In the genomic region with DNA sequence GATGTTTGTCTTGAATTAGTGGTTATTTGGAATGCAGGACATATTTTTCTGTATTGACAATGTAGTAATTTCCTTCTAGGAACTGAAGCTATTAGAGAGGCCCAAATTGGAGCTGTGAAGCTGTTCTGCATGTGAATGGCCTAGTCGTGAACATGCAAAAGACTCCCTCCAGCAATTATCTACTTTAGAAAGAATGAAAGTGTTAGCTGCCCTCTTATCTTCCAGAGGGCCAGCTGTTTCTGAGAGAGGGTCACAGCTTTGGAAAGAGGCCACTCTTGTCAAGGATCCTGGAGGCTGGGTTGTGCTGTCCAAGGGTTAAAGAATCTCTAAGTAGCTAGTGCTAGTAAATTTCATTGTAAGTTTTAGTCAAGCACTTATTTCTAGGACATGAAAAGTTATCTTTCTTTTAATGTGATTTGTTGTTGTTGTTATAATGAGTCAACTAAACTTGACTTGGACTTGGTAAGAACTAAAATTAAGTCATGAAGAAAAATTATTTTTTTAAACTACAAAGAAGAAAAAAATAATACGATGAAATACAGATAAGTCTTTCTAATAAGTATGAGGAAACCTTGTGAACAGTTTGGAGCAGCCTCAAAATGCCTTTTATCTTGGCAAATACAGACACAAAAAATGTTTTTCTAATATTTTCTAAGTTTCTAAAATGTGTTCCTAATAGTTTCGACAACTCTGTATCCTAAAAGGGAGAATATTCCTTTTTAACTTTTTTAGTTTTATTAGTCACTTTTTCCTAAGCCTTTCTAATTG, we compare ENCODE assay signal across 18 cellular contexts. TPM values are rescaled to one million over a fixed set of nuclear protein-coding genes. Genes with fewer than 3 reads are reported as not detected.
DNase-seq lines count a peak whose midpoint lies in the region; ATAC-seq and TF ChIP-seq lines count a peak whose summit lies in the region.
"Had no signal": no experiment of that assay in that cellular context is flagged by ENCODE, and none has a peak within 500 bp of the region (broad histone marks: within the 10 kb centered on the region; RNA-seq: fewer than 3 reads in every experiment).

No MANE protein-coding gene starts in this region.

- peak overlapping the region; percentile 21; the same call in 1 of the 2 replicates for H3K4me3 ChIP-seq in HUES48 (ENCODE audit: low read depth, low read length)
- H3K4me3 ChIP-seq in CD4-positive, alpha-beta memory T cell (ENCODE audit: low read length in 2 of 2): no peak overlapping the region

- no peaks in the 10 kb centered on the region for H3K9me3 ChIP-seq in HUES48 (ENCODE audit: control insufficient read depth, insufficient read depth, low read length)
- no peaks in the 10 kb centered on the region for H3K9me3 ChIP-seq in CD4-positive, alpha-beta memory T cell (ENCODE audit: control insufficient read depth in 1 of 2, low read length in 2 of 2)

- peak overlapping the region; percentile 76 for H3K27ac ChIP-seq in HUES48 (ENCODE audit: low read depth, low read length)
- no peak overlapping the region for H3K27ac ChIP-seq in CD4-positive, alpha-beta memory T cell (ENCODE audit: low read depth, low read length)
- H3K27ac ChIP-seq: C4-2B had no signal

- H3K9ac ChIP-seq in HUES48 (ENCODE audit: low read depth, low read length): no peak overlapping the region; the same call in 1 of the 2 replicates

- H3K27ac Mint-ChIP-seq in endothelial cell (ENCODE audit: unreplicated experiment): peak overlapping the region; percentile 4
- H3K27ac Mint-ChIP-seq in CD4-positive, alpha-beta memory T cell: no peak overlapping the region

- H3K4me3 Mint-ChIP-seq in endothelial cell (ENCODE audit: unreplicated experiment): no peak overlapping the region
- no peak overlapping the region for H3K4me3 Mint-ChIP-seq in CD4-positive, alpha-beta memory T cell
- H3K4me3 Mint-ChIP-seq: T-helper 1 cell treated with Interleukin-12 subunit alpha and Interleukin-12 subunit beta and Interleukin-4 antibody, amounts not matched to agents 30 μg/mL and 1 μg/mL, for 36 hours had no signal

- no peak for ATAC-seq in HG02763 (IDR thresholded peaks at IDR 0.05; ENCODE audit: unreplicated experiment)

- H3K27me3 ChIP-seq in HUES48 (ENCODE audit: control insufficient read depth, insufficient read depth, low read length): no peaks in the 10 kb centered on the region
- no peaks in the 10 kb centered on the region for H3K27me3 ChIP-seq in CD4-positive, alpha-beta memory T cell (ENCODE audit: insufficient read depth, low read length)

- no peaks in the 10 kb centered on the region for H3K9me3 Mint-ChIP-seq in endothelial cell (ENCODE audit: unreplicated experiment)
- no peaks in the 10 kb centered on the region for H3K9me3 Mint-ChIP-seq in CD4-positive, alpha-beta memory T cell
- H3K9me3 Mint-ChIP-seq: T-helper 1 cell treated with Interleukin-12 subunit alpha and Interleukin-12 subunit beta and Interleukin-4 antibody, amounts not matched to agents 30 μg/mL and 1 μg/mL, for 36 hours had no signal

- H3K27me3 Mint-ChIP-seq in endothelial cell (ENCODE audit: unreplicated experiment): peaks cover 1% of the 10 kb centered on the region
- H3K27me3 Mint-ChIP-seq in CD4-positive, alpha-beta memory T cell: no peaks in the 10 kb centered on the region

- peaks cover 28% of the 10 kb centered on the region for H3K4me1 ChIP-seq in HUES48 (ENCODE audit: control insufficient read depth, insufficient read depth, low read length)
- peaks cover 4% of the 10 kb centered on the region for H3K4me1 ChIP-seq in CD4-positive, alpha-beta memory T cell (ENCODE audit: insufficient read depth, low read length)

- in situ Hi-C loops in GM13976 (cut with MboI; ENCODE audit: low sequenced_read_pairs, unreplicated experiment): no loop called here

- POLR2A ChIA-PET in CD4-positive, alpha-beta memory T cell (lab: Charles Lee; ENCODE audit: partially characterized antibody): interaction anchor here (1.2 to 1.5 kb wide), 2 partner anchors 21 to 25 kb away, joined by 3 to 4 read pairs; no protein-coding TSS in a partner anchor

- H3K4me1 Mint-ChIP-seq in endothelial cell (ENCODE audit: unreplicated experiment): peaks cover 13% of the 10 kb centered on the region
- H3K4me1 Mint-ChIP-seq in CD4-positive, alpha-beta memory T cell: peaks cover 2 to 9% (median 8%) of the 10 kb centered on the region in 4 donors

- H3K36me3 ChIP-seq in HUES48 (ENCODE audit: control insufficient read depth, insufficient read depth, low read length): no peaks in the 10 kb centered on the region
- peaks cover 12% of the 10 kb centered on the region for H3K36me3 ChIP-seq in CD4-positive, alpha-beta memory T cell (ENCODE audit: insufficient read depth, low read length)

- CTCF ChIA-PET in CD4-positive, alpha-beta memory T cell (lab: Charles Lee; ENCODE audit: partially characterized antibody): no interaction called here

- H3K36me3 Mint-ChIP-seq in endothelial cell (ENCODE audit: low read depth, unreplicated experiment): no peaks in the 10 kb centered on the region
- peaks cover 57 to 64% of the 10 kb centered on the region in 2 donors for H3K36me3 Mint-ChIP-seq in CD4-positive, alpha-beta memory T cell

- DNase-seq in ELF-1 (ENCODE audit: low read depth, low spot score): peak; percentile 59
- no peak for DNase-seq in endothelial cell (ENCODE audit: low spot score)
- DNase-seq in iPS DF 4.7 (ENCODE audit: extremely low read depth, low spot score): peak; percentile 14
- DNase-seq in SK-N-DZ (ENCODE audit: low spot score): no peak
- DNase-seq in CD4-positive, alpha-beta memory T cell: no peak
- DNase-seq in GM13976 (ENCODE audit: low spot score): no peak
- DNase-seq: activated CD4-positive, alpha-beta T cell treated with anti-CD3 and anti-CD28 coated beads for 4 hours; effector memory CD4-positive, alpha-beta T cell; islet precursor cell; NCI-H1436; SIG-M5; stimulated activated CD4-positive, alpha-beta T cell treated with anti-CD3 and anti-CD28 coated beads, Interleukin-4, amount 100 ng/mL, for 24 hours; stimulated activated naive CD4-positive, alpha-beta T cell treated with Interleukin-2 at 50 U/mL for 16 hours had no signal

- TF ChIP-seq CTCF in endothelial cell (IDR thresholded peaks at IDR 0.05; ENCODE audit: unreplicated experiment) (no peak), GM13976 (IDR thresholded peaks at IDR 0.05; ENCODE audit: borderline replicate concordance, control extremely low read depth, extremely low read depth, insufficient read depth, missing control alignments) (no peak)

- intact Hi-C loops in CD4-positive, alpha-beta memory T cell (cut with micrococcal nuclease): no loop called here

RNA-seq across cellular contexts. Expression of gene DPP4, which starts 36.8 kb away (rescaled TPM):
- 0.59 TPM for total RNA-seq in endothelial cell (ENCODE audit: unreplicated experiment)
- not detected in 2 replicates for polyA plus RNA-seq in SK-N-DZ (2014; cell fraction: cytosol; rRNA removed)
- not detected in 2 replicates for polyA plus RNA-seq in SK-N-DZ (2014; cell fraction: nucleus; rRNA removed)
- 10 to 100 TPM; 38.5 to 40.2 TPM for total RNA-seq in CD4-positive, alpha-beta memory T cell
- 100 to 1,000 TPM; 105 to 124 TPM for polyA plus RNA-seq in CD4-positive, alpha-beta memory T cell
- total RNA-seq: OCI-LY7 had no signal

Comparison
In these comparisons a context has a peak if more than half of its experiments do, and no peak if none do; other contexts are left out.
1. DNase-seq: peak in ELF-1 (single experiment) and iPS DF 4.7 (single experiment); none in endothelial cell (single experiment), SK-N-DZ (single experiment), CD4-positive, alpha-beta memory T cell (0 of 5) and GM13976 (single experiment).
2. RNA of gene DPP4, which starts 36.8 kb away (total RNA-seq): 38.5 to 40.2 TPM in CD4-positive, alpha-beta memory T cell; 0.59 TPM in endothelial cell (single experiment); every median in the first group is over 10 times any median in the second.